Comparison of ENCODE assay signal across 30 cellular contexts in genomic region chr5:39942606-39943005, GRCh38.
"Had no signal": no experiment of that assay in that cellular context is flagged by ENCODE, and none has a peak within 500 bp of the region (broad histone marks: within the 10 kb centered on the region; RNA-seq: fewer than 3 reads in every experiment).

No MANE protein-coding gene starts in this region.

- DNase-seq: activated B cell treated with CpG ODN at 0.5 μM for 24 hours; activated CD4-positive, alpha-beta T cell treated with anti-CD3 and anti-CD28 coated beads for 48 hours; activated CD4-positive, alpha-beta T cell treated with anti-CD3 and anti-CD28 coated beads, Interleukin-2, amount 50 U/mL, for 1 hour; activated CD4-positive, alpha-beta T cell treated with anti-CD3 and anti-CD28 coated beads, Interleukin-2, amount 50 U/mL, for 48 hours; activated CD8-positive, alpha-beta memory T cell treated with anti-CD3 and anti-CD28 coated beads for 24 hours; activated CD8-positive, alpha-beta T cell treated with anti-CD3 and anti-CD28 coated beads for 36 hours; activated effector memory CD4-positive, alpha-beta T cell treated with Interleukin-2 at 50 U/mL for 16 hours; activated gamma-delta T cell treated with Interleukin-2 at 50 U/mL for 16 hours; activated naive CD4-positive, alpha-beta T cell treated with anti-CD3 and anti-CD28 coated beads, Interleukin-2, amount 50 U/mL, for 16 hours; activated naive CD4-positive, alpha-beta T cell treated with Interleukin-2 at 50 U/mL for 16 hours; activated T-cell treated with anti-CD3 and anti-CD28 coated beads, Interleukin-2, amount 50 U/mL, for 4 hours; amniotic stem cell; anterior cingulate cortex; brain microvascular endothelial cell; cortex of kidney; effector CD8-positive, alpha-beta T cell; foreskin fibroblast; gastrocnemius medialis; glutamatergic neuron; heart right ventricle; T-helper 2 cell had no signal

- H3K9me3 ChIP-seq: gastrocnemius medialis had no signal

- H3K27ac Mint-ChIP-seq: activated B cell treated with CpG ODN at 0.5 μM for 24 hours; activated CD8-positive, alpha-beta T cell treated with anti-CD3 and anti-CD28 coated beads for 36 hours; activated naive CD8-positive, alpha-beta T cell; activated T-helper 17 cell treated with anti-CD3 and anti-CD28 coated beads, Interleukin-2, amount 50 U/mL, for 72 hours had no signal

- H3K27me3 Mint-ChIP-seq: activated naive CD8-positive, alpha-beta T cell; activated T-helper 17 cell treated with anti-CD3 and anti-CD28 coated beads, Interleukin-2, amount 50 U/mL, for 72 hours; central memory CD8-positive, alpha-beta T cell had no signal

- H3K4me1 ChIP-seq: gastrocnemius medialis had no signal

- H3K36me3 ChIP-seq: brain microvascular endothelial cell, gastrocnemius medialis, heart right ventricle had no signal

- H3K27ac ChIP-seq: brain microvascular endothelial cell, gastrocnemius medialis, heart right ventricle, hepatocyte, VCaP had no signal

- H3K9me3 Mint-ChIP-seq: activated CD8-positive, alpha-beta T cell treated with anti-CD3 and anti-CD28 coated beads for 36 hours; activated T-helper 17 cell treated with anti-CD3 and anti-CD28 coated beads, Interleukin-2, amount 50 U/mL, for 72 hours; central memory CD8-positive, alpha-beta T cell had no signal

- FAIRE-seq: astrocyte, bronchial epithelial cell had no signal

- H3K27me3 ChIP-seq: brain microvascular endothelial cell, gastrocnemius medialis, heart right ventricle, hepatocyte had no signal

- ATAC-seq: activated CD4-positive, CD25-positive, alpha-beta regulatory T cell treated with anti-CD3 and anti-CD28 coated beads, Interleukin-2, amount 50 U/mL, for 24 hours; activated CD8-positive, alpha-beta T cell treated with anti-CD3 and anti-CD28 coated beads for 36 hours; activated T-cell treated with anti-CD3 and anti-CD28 coated beads, Interleukin-2, amount 50 U/mL, for 4 hours; activated T-helper 17 cell treated with anti-CD3 and anti-CD28 coated beads, Interleukin-2, amount 50 U/mL, for 72 hours; esophagus mucosa; gastrocnemius medialis; heart right ventricle had no signal

- H3K4me1 Mint-ChIP-seq: activated B cell treated with CpG ODN at 0.5 μM for 24 hours; activated T-helper 17 cell treated with anti-CD3 and anti-CD28 coated beads, Interleukin-2, amount 50 U/mL, for 72 hours; central memory CD8-positive, alpha-beta T cell had no signal

- H3K4me3 Mint-ChIP-seq: activated B cell treated with CpG ODN at 0.5 μM for 24 hours; activated CD8-positive, alpha-beta T cell treated with anti-CD3 and anti-CD28 coated beads for 36 hours; activated naive CD8-positive, alpha-beta T cell; activated T-cell treated with anti-CD3 and anti-CD28 coated beads, Interleukin-2, amount 50 U/mL, for 4 hours; activated T-helper 17 cell treated with anti-CD3 and anti-CD28 coated beads, Interleukin-2, amount 50 U/mL, for 72 hours; central memory CD8-positive, alpha-beta T cell had no signal

- H3K36me3 Mint-ChIP-seq: activated naive CD8-positive, alpha-beta T cell had no signal

- H3K4me3 ChIP-seq: gastrocnemius medialis, heart right ventricle, hepatocyte had no signal
